In the genomic region with DNA sequence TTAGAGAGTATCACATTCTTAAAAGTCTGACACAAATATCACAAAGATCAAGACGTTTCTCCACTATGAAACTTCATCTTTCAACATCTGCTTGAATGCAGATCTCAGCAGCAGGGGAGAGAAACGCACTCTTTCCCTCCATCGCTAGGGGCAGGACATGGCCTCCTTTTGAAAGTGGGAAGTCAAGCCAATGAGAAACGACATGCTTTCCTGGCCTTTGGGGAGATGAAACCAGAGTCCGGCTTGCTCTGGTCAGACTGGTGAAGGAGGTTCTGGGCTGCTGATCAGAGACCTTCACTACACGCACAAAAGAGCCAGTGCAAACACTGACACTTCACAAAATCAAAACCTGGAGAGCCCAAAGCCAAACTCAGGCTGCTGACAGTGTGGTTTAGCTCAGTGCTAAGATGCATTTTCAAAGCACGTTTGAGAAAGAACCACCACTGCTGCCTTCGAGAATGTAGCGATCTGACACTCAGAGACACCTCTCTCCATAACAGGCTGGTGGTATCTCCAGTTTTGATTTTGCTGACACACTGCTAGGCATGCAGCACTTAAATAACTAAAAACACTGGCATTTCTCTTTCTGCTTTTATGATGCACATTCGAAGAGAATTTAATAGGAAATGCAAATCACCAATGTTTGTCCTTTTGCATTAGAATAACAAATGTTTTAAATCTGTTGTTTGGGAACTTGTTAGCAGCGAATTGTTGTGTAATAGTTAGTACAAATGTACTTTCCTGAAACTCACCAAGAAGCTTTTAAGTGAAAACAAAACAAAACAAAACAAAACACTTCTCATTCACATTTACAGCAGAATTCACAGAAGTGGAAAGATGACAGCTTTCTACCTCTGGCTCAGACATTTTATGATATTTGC, we compare ENCODE assay signal across 12 cellular contexts.
DNase-seq lines count a peak whose midpoint lies in the region; ATAC-seq and TF ChIP-seq lines count a peak whose summit lies in the region.
"Had no signal": no experiment of that assay in that cellular context is flagged by ENCODE, and none has a peak within 500 bp of the region (broad histone marks: within the 10 kb centered on the region; RNA-seq: fewer than 3 reads in every experiment).

No MANE protein-coding gene starts in this region.

- peak; percentile 26 for TF ChIP-seq CTCF in GM12865 (IDR thresholded peaks at IDR 0.05; ENCODE audit: insufficient read depth, low read depth, low read length, missing control alignments)
- no peak for TF ChIP-seq CTCF in VCaP (conservative IDR thresholded peaks at IDR 0.05)
- TF ChIP-seq CTCF in heart left ventricle (IDR thresholded peaks at IDR 0.05): peak in 10 of 12 donors; percentile 10 to 55 (median 34)
- peak; percentile 24 for TF ChIP-seq CTCF in psoas muscle (IDR thresholded peaks at IDR 0.05)

- H3K36me3 ChIP-seq in heart left ventricle (peaks cover 0 to 12% (median 0%) of the 10 kb centered on the region in 9 donors), psoas muscle (ENCODE audit: insufficient read depth in 1 of 2, low read depth in 1 of 2) (peaks cover 0 to 18% of the 10 kb centered on the region in 2 donors)
- H3K36me3 ChIP-seq: prostate gland had no signal

- intact Hi-C loops in heart left ventricle (cut with DNase I) (no loop called here), psoas muscle (cut with DNase I) (no loop called here)

- no peak for TF ChIP-seq POLR2A in heart left ventricle (IDR thresholded peaks at IDR 0.05)

- DNase-seq in GM12865 (ENCODE audit: low read depth) (peak; percentile 28), heart left ventricle (peak in 3 of 5 donors; percentile 34 to 44 (median 34)), psoas muscle (peak; percentile 20 to 56), NCI-H2029 treated with DMSO at 0.1 percent for 48 hours (lab: John Stamatoyannopoulos, UW) (no peak), G401 (ENCODE audit: low spot score) (no peak), germinal center (ENCODE audit: low spot score) (no peak)
- DNase-seq: activated CD4-positive, CD25-positive, alpha-beta regulatory T cell treated with anti-CD3 and anti-CD28 coated beads, Interleukin-2, amount 50 U/mL, for 72 hours; activated naive CD8-positive, alpha-beta T cell treated with anti-CD3 and anti-CD28 coated beads for 36 hours; DMS153 had no signal

- ATAC-seq in heart left ventricle (peak in 3 of 4 donors; percentile 69 to 86 (median 82)), psoas muscle (peak; percentile 37 to 83 (median 74)), GM21515 (IDR thresholded peaks at IDR 0.05; ENCODE audit: unreplicated experiment) (no peak)

- H3K9me3 ChIP-seq in heart left ventricle (peaks cover 0 to 2% (median 0%) of the 10 kb centered on the region in 12 donors), psoas muscle (no peaks in the 10 kb centered on the region)
- H3K9me3 ChIP-seq: prostate gland had no signal

- H3K4me3 ChIP-seq in GM12865 (ENCODE audit: low read depth, low read length) (no peak overlapping the region), heart left ventricle (peak overlapping the region in 2 of 12 donors; percentile 22 to 27), psoas muscle (no peak overlapping the region)
- H3K4me3 ChIP-seq: prostate gland had no signal

- H3K27me3 ChIP-seq in heart left ventricle (no peaks in the 10 kb centered on the region), psoas muscle (ENCODE audit: insufficient read depth in 3 of 3, low read length in 2 of 3) (no peaks in the 10 kb centered on the region)

- in situ Hi-C loops in G401 (cut with HindIII; ENCODE audit: low sequenced_read_pairs): no loop called here

- H3K4me1 ChIP-seq in heart left ventricle (peaks cover 0 to 19% (median 0%) of the 10 kb centered on the region in 12 donors), psoas muscle (no peaks in the 10 kb centered on the region)
- H3K4me1 ChIP-seq: prostate gland had no signal

- H3K27ac ChIP-seq in VCaP (0 out of 2 replicates have a peak overlapping the region, but pooled peaks have one; percentile 13), heart left ventricle (peak overlapping the region in 2 of 12 donors; percentile 9 to 17), psoas muscle (no peak overlapping the region)
- H3K27ac ChIP-seq: prostate gland had no signal

- WGBS in heart left ventricle, 4 donors: 61 to 69% (median 66%) methylated on average over 11 of the region's 11 CpGs
- 41 to 64% (median 54%) methylated on average over 11 of the region's 11 CpGs for WGBS in psoas muscle, 3 donors

Comparison
In these comparisons a context has a peak if more than half of its experiments do, and no peak if none do; other contexts are left out.
1. DNase-seq: peak in GM12865 (single experiment), heart left ventricle (3 of 5) and psoas muscle (2 of 2); none in NCI-H2029 treated with DMSO at 0.1 percent for 48 hours (single experiment), G401 (single experiment) and germinal center (single experiment).